Comparison of ENCODE assay signal across 12 cellular contexts in genomic region chr12:6204533-6205143, GRCh38. TPM values are rescaled to one million over a fixed set of nuclear protein-coding genes. Genes with fewer than 3 reads are reported as not detected.
DNase-seq lines count a peak whose midpoint lies in the region; FAIRE-seq and TF ChIP-seq lines count a peak whose summit lies in the region.
"Had no signal": no experiment of that assay in that cellular context is flagged by ENCODE, and none has a peak within 500 bp of the region (broad histone marks: within the 10 kb centered on the region; RNA-seq: fewer than 3 reads in every experiment).

No MANE protein-coding gene starts in this region.

- H4K8ac ChIP-seq in trophoblast cell (ENCODE audit: low read depth, low read length) = no peak overlapping the region

- H3K9ac ChIP-seq in endothelial cell of umbilical vein (replicated peaks; ENCODE audit: extremely low read depth, insufficient read depth, low read length) (peak overlapping the region; percentile 6), trophoblast cell (ENCODE audit: low read length) (no peak overlapping the region)

- peak overlapping the region; percentile 41 for H3K4ac ChIP-seq in trophoblast cell (ENCODE audit: low read depth, low read length)

- H3K4me1 ChIP-seq in endothelial cell of umbilical vein (ENCODE audit: control insufficient read depth, extremely low read depth, insufficient read depth, low read length) = peaks cover 51% of the 10 kb centered on the region
- peaks cover 38 to 48% of the 10 kb centered on the region in 2 experiments for H3K4me1 ChIP-seq in trophoblast cell (ENCODE audit: control insufficient read depth in 1 of 2, insufficient read depth in 2 of 2, low read length in 2 of 2)
- H3K4me1 ChIP-seq in A673 (ENCODE audit: insufficient read depth, low read length, poor library complexity, severe bottlenecking) = peaks cover 3% of the 10 kb centered on the region

- H3K79me1 ChIP-seq in trophoblast cell (ENCODE audit: low read length) = peaks cover 16% of the 10 kb centered on the region

- no peak overlapping the region for H4K91ac ChIP-seq in trophoblast cell (ENCODE audit: low read depth, low read length)

- BruUV-seq in endothelial cell of umbilical vein (replicated peaks; lab: Mats Ljungman, UMichigan) (no TSS peak), A673 (replicated peaks; lab: Mats Ljungman, UMichigan) (no TSS peak)

- intact Hi-C loops in endothelial cell of umbilical vein (cut with micrococcal nuclease) (loop anchor here (2.0 kb wide), 1 partner anchor 18 kb away; no protein-coding TSS in a partner anchor), A673 (cut with micrococcal nuclease; ENCODE audit: unreplicated experiment) (no loop called here)

- H2BK5ac ChIP-seq in trophoblast cell (ENCODE audit: low read depth, low read length, poor library complexity) = no peak overlapping the region

- TF ChIP-seq CTCF in endothelial cell of umbilical vein (IDR thresholded peaks at IDR 0.05; ENCODE audit: extremely low read depth in 1 of 2, insufficient read depth in 1 of 2, low read depth in 1 of 2, low read length in 2 of 2) (no peak), A673 (conservative IDR thresholded peaks at IDR 0.05; ENCODE audit: low read depth, low read length) (no peak)

- FAIRE-seq in endothelial cell of umbilical vein (lab: Jason Lieb, UNC) = peak; percentile 26

- CTCF ChIA-PET in endothelial cell of umbilical vein (lab: Charles Lee) = interaction anchor here (0.6 to 2.9 kb wide), 10 partner anchors 9 to 333 kb away, joined by 3 to 25 read pairs (median 4); no protein-coding TSS in a partner anchor
- CTCF ChIA-PET in A673 (lab: Charles Lee) = no interaction called here

- H2BK12ac ChIP-seq in trophoblast cell (ENCODE audit: low read length) = no peak overlapping the region

- no peak overlapping the region for H2BK120ac ChIP-seq in trophoblast cell (ENCODE audit: insufficient read depth, low read length, poor library complexity)

- H2AFZ ChIP-seq in endothelial cell of umbilical vein (ENCODE audit: low read depth, low read length) (no peak overlapping the region), trophoblast cell (ENCODE audit: insufficient read depth, low read length, poor library complexity) (no peak overlapping the region)

- dilution Hi-C loops in endothelial cell of umbilical vein (cut with MboI; ENCODE audit: extremely low pct_ligation_motif_present, low sequenced_read_pairs) = no loop called here

- POLR2A ChIA-PET in endothelial cell of umbilical vein (lab: Charles Lee) (no interaction called here), A673 (lab: Charles Lee; ENCODE audit: low non-redundant PET) (no interaction called here)

- peaks cover 0 to 7% of the 10 kb centered on the region in 2 experiments for H3K36me3 ChIP-seq in endothelial cell of umbilical vein (ENCODE audit: control insufficient read depth in 2 of 2, extremely low read depth in 1 of 2, insufficient read depth in 2 of 2, low read length in 2 of 2)
- peaks cover 17 to 20% of the 10 kb centered on the region in 2 experiments for H3K36me3 ChIP-seq in trophoblast cell (ENCODE audit: control insufficient read depth in 1 of 2, insufficient read depth in 2 of 2, low read length in 2 of 2)
- no peaks in the 10 kb centered on the region for H3K36me3 ChIP-seq in A673 (ENCODE audit: insufficient read depth, low read length, poor library complexity, severe bottlenecking)

- H3K79me2 ChIP-seq in endothelial cell of umbilical vein (ENCODE audit: control insufficient read depth, insufficient read depth, low read length) = peaks cover 94% of the 10 kb centered on the region
- H3K79me2 ChIP-seq in trophoblast cell (ENCODE audit: control insufficient read depth, insufficient read depth, low read length, poor library complexity) = peaks cover 32% of the 10 kb centered on the region

- no peak overlapping the region for H3K14ac ChIP-seq in trophoblast cell (ENCODE audit: low read length)

- H2AK5ac ChIP-seq in trophoblast cell (ENCODE audit: low read length) = no peak overlapping the region

- no peaks in the 10 kb centered on the region for H4K20me1 ChIP-seq in endothelial cell of umbilical vein (replicated peaks; ENCODE audit: control insufficient read depth, extremely low read depth, insufficient read depth, low read length)

- no peak overlapping the region for H3K4me3 ChIP-seq in endothelial cell of umbilical vein (replicated peaks in 1 of 3; ENCODE audit: insufficient read depth in 1 of 3, low read depth in 1 of 3, low read length in 3 of 3)
- H3K4me3 ChIP-seq in trophoblast cell (ENCODE audit: low read depth, low read length) = no peak overlapping the region
- H3K4me3 ChIP-seq in A673 (ENCODE audit: low read depth, low read length, poor library complexity, severe bottlenecking) = no peak overlapping the region
- H3K4me3 ChIP-seq: SK-N-MC had no signal

- H3K9me3 ChIP-seq in endothelial cell of umbilical vein (replicated peaks; ENCODE audit: control insufficient read depth, insufficient read depth, low read length) (no peaks in the 10 kb centered on the region), trophoblast cell (ENCODE audit: insufficient read depth, low read depth, low read length) (peaks cover 2% of the 10 kb centered on the region), A673 (ENCODE audit: low read depth, low read length, poor library complexity, severe bottlenecking) (no peaks in the 10 kb centered on the region)
- H3K9me3 ChIP-seq: Caco-2 had no signal

- no peak overlapping the region for H3K23ac ChIP-seq in trophoblast cell (ENCODE audit: low read length)

- H3K9me1 ChIP-seq in endothelial cell of umbilical vein (replicated peaks; ENCODE audit: control insufficient read depth, extremely low read depth, insufficient read depth, low read length) = no peaks in the 10 kb centered on the region

- no peak overlapping the region for H3K18ac ChIP-seq in trophoblast cell (ENCODE audit: low read length)

- H3K27ac ChIP-seq in endothelial cell of umbilical vein (ENCODE audit: insufficient read depth, low read depth, low read length) (peak overlapping the region; percentile 85), trophoblast cell (ENCODE audit: low read depth, low read length) (no peak overlapping the region), A673 (ENCODE audit: low read depth, low read length, poor library complexity, severe bottlenecking) (no peak overlapping the region)
- H3K27ac ChIP-seq: SK-N-MC had no signal

- H3K4me2 ChIP-seq in endothelial cell of umbilical vein (ENCODE audit: insufficient read depth, low read length) (peak overlapping the region; percentile 92), trophoblast cell (ENCODE audit: low read length) (no peak overlapping the region)

- DNase-seq in GDM1 (lab: John Stamatoyannopoulos, UW) = peak; percentile 66
- DNase-seq in OCI-M1 (lab: John Stamatoyannopoulos, UW) = peak; percentile 32
- DNase-seq in endothelial cell of umbilical vein (ENCODE audit: low read depth, low spot score) = peak; percentile 61
- no peak for DNase-seq in trophoblast cell
- DNase-seq in cerebellar cortex (ENCODE audit: low spot score) = no peak
- no peak for DNase-seq in GOT3 (lab: John Stamatoyannopoulos, UW)
- no peak for DNase-seq in NK-92 treated with Interleukin-12 subunit alpha and Interleukin-12 subunit beta, amount 100 ng/mL, for 24 hours (lab: John Stamatoyannopoulos, UW)
- DNase-seq in A673 (ENCODE audit: low spot score) = no peak
- DNase-seq: Caco-2, erythroblast, NCI-H1105 treated with DMSO at 0.1 percent for 48 hours had no signal

- H4K12ac ChIP-seq in trophoblast cell (ENCODE audit: low read depth, low read length) = no peak overlapping the region

- H3K27me3 ChIP-seq in endothelial cell of umbilical vein (ENCODE audit: control insufficient read depth in 2 of 2, insufficient read depth in 2 of 2, low read length in 2 of 2) (no peaks in the 10 kb centered on the region), trophoblast cell (ENCODE audit: insufficient read depth, low read length) (no peaks in the 10 kb centered on the region), A673 (replicated peaks; ENCODE audit: insufficient read depth, low read depth, low read length, poor library complexity) (peaks cover 20% of the 10 kb centered on the region)

- peak; percentile 16 for TF ChIP-seq POLR2A in endothelial cell of umbilical vein (IDR thresholded peaks at IDR 0.05; ENCODE audit: low read depth, low read length)

- WGBS in trophoblast cell (ENCODE audit: extremely low coverage, insufficient coverage, insufficient read length) = no CpG with 5 or more reads among the region's 5 CpGs

TF ChIP-seq in endothelial cell of umbilical vein, 7 proteins besides CTCF, POLR2A, EP300 and RAD21:
- TF ChIP-seq JUN (IDR thresholded peaks at IDR 0.05; ENCODE audit: borderline replicate concordance, insufficient read depth, insufficient read length, low read depth) (no peak), FOS (IDR thresholded peaks at IDR 0.05; ENCODE audit: borderline replicate concordance, insufficient read depth, low read length) (no peak), EZH2 (IDR thresholded peaks at IDR 0.05; ENCODE audit: borderline replicate concordance, low read depth, low read length, severe bottlenecking) (no peak), MYC (IDR thresholded peaks at IDR 0.05; ENCODE audit: low read depth, low read length) (no peak), MAX (IDR thresholded peaks at IDR 0.05; ENCODE audit: insufficient read depth, insufficient read length) (no peak)

RNA-seq across cellular contexts. Expression of gene CD9, which starts 4.4 kb away (rescaled TPM):
- 379 and 504 TPM in 2 replicates for total RNA-seq in endothelial cell of umbilical vein
- 943 and 1,225 TPM in 2 replicates for polyA plus RNA-seq in endothelial cell of umbilical vein
- polyA plus RNA-seq in endothelial cell of umbilical vein (2011; cell fraction: cytosol; rRNA removed) = 972 and 1,213 TPM in 2 replicates
- 481 and 655 TPM in 2 replicates for polyA plus RNA-seq in endothelial cell of umbilical vein (2011; cell fraction: nucleus; rRNA removed)
- polyA plus RNA-seq in endothelial cell of umbilical vein (2012) = 1,387 and 1,527 TPM in 2 replicates
- polyA minus RNA-seq in endothelial cell of umbilical vein = 848 and 909 TPM in 2 replicates
- 79.2 TPM for polyA minus RNA-seq in endothelial cell of umbilical vein (2011; cell fraction: cytosol; rRNA and poly(A)+ RNA removed)
- 148 and 194 TPM in 2 replicates for polyA minus RNA-seq in endothelial cell of umbilical vein (2011; cell fraction: nucleus; rRNA and poly(A)+ RNA removed)
- polyA plus RNA-seq in trophoblast cell (2013) = 675 and 739 TPM in 2 replicates
- total RNA-seq in A673 (2021) = 2.8 TPM in 2 replicates

Comparison
In these comparisons a context has a peak if more than half of its experiments do, and no peak if none do; other contexts are left out.
1. DNase-seq: peak in GDM1 (single experiment), OCI-M1 (single experiment) and endothelial cell of umbilical vein (single experiment); none in trophoblast cell (0 of 2), cerebellar cortex (single experiment), GOT3 (single experiment), NK-92 treated with Interleukin-12 subunit alpha and Interleukin-12 subunit beta, amount 100 ng/mL, for 24 hours (single experiment) and A673 (single experiment).
2. RNA of gene CD9, which starts 4.4 kb away (total RNA-seq): 379 to 504 TPM in endothelial cell of umbilical vein; 2.8 TPM in A673; every median in the first group is over 100 times any median in the second.